Comparison of ENCODE assay signal across 1 cellular context in genomic region chr3:25556504-25556903, GRCh38.
TF ChIP-seq lines count a peak whose summit lies in the region.

No MANE protein-coding gene starts in this region.

TF ChIP-seq in IMR-90, 13 proteins besides CTCF, POLR2A, EP300 and RAD21 (continued from another document):
- TF ChIP-seq ELK1 (IDR thresholded peaks at IDR 0.05; ENCODE audit: borderline replicate concordance, low read depth, low read length) (no peak), BHLHE40 (IDR thresholded peaks at IDR 0.05; ENCODE audit: low read depth, low read length) (no peak), MAFK (IDR thresholded peaks at IDR 0.05; ENCODE audit: low read depth, low read length) (no peak), MXI1 (IDR thresholded peaks at IDR 0.05; ENCODE audit: borderline replicate concordance, low read depth, low read length) (no peak)
TF ChIP-seq in IMR-90: peak in this region for 0.
